Comparison of ENCODE assay signal across 1 cellular context in genomic region chr9:7982907-7983306, GRCh38.
TF ChIP-seq lines count a peak whose summit lies in the region.

No MANE protein-coding gene starts in this region.

TF ChIP-seq in GM23338, 12 proteins besides CTCF, POLR2A, EP300 and RAD21:
- TF ChIP-seq ZNF462 (CRISPR knock-in tag; IDR thresholded peaks at IDR 0.05) (no peak), EZH2phosphoT487 (IDR thresholded peaks at IDR 0.05; ENCODE audit: unreplicated experiment) (no peak), JUNB (IDR thresholded peaks at IDR 0.05; ENCODE audit: unreplicated experiment) (no peak), POLR2AphosphoS5 (IDR thresholded peaks at IDR 0.05; ENCODE audit: low read depth) (no peak), EZH2 (IDR thresholded peaks at IDR 0.05; ENCODE audit: low read depth, unreplicated experiment) (no peak), NANOG (IDR thresholded peaks at IDR 0.05; ENCODE audit: borderline replicate concordance) (no peak), REST (IDR thresholded peaks at IDR 0.05; ENCODE audit: unreplicated experiment) (no peak), ETS1 (IDR thresholded peaks at IDR 0.05) (no peak), CREB1 (CRISPR knock-in tag; IDR thresholded peaks at IDR 0.05; ENCODE audit: low read depth) (no peak), ZNF114 (CRISPR knock-in tag; IDR thresholded peaks at IDR 0.05) (no peak), ZNF331 (CRISPR knock-in tag; IDR thresholded peaks at IDR 0.05; ENCODE audit: low read depth) (no peak), STAT1 (IDR thresholded peaks at IDR 0.05; ENCODE audit: unreplicated experiment) (no peak)
